9 cellular contexts compared by ENCODE assay signal in the genomic region with DNA sequence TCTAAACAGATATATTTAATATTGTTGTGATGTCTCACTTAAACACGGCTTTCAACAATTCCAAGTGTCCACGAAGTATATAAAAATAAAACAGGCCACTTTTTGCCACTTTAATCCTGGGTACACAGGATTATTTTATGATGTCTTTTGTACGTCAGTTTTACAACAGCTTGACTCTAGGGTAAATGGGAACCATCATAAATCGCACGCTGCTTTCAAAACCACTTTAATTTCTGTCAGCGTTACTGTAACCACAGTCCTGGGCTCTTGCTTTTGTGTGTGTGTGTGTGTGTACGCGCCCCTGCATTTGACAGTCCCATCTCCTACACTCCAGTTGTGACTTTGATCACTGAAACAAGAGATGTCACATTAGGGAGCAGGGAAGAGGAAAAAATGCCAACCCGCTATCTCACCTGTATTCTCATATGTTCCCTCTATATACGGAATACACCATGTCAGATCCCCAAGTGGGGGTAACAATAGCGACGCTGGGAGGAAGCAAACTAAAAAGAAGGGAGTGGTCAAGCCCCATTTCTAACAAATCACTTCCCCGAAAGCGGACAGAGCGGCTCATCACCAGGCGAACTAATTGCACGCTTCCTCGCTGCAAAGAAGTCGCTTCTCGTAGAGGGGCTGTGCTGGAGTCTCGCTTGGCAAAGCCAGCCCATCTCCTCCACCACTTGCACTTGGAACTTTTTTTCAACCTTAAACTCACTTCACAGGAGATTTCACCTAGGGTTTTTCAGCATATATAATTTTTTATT. TPM values are rescaled to one million over a fixed set of nuclear protein-coding genes. Genes with fewer than 3 reads are reported as not detected.
A peak's percentile ranks its signal among the peaks of the same experiment; 100 is the strongest.
DNase-seq lines count a peak whose midpoint lies in the region; ATAC-seq and TF ChIP-seq lines count a peak whose summit lies in the region.
"Had no signal": no experiment of that assay in that cellular context is flagged by ENCODE, and none has a peak within 500 bp of the region (broad histone marks: within the 10 kb centered on the region; RNA-seq: fewer than 3 reads in every experiment).

No MANE protein-coding gene starts in this region.

- H2BK12ac ChIP-seq in neuronal stem cell (ENCODE audit: low read length) = no peak overlapping the region

- H3K9ac ChIP-seq in neuronal stem cell (ENCODE audit: low read depth, low read length, poor library complexity) = no peak overlapping the region

- H3K36me3 Mint-ChIP-seq in CD14-positive monocyte = peaks cover 0 to 4% of the 10 kb centered on the region in 2 donors
- peaks cover 0 to 2% of the 10 kb centered on the region in 2 donors for H3K36me3 Mint-ChIP-seq in activated T-cell treated with anti-CD3 and anti-CD28 coated beads, Interleukin-2, amount 50 U/mL, for 72 hours (ENCODE audit: insufficient read depth in 2 of 2)
- H3K36me3 Mint-ChIP-seq in activated naive CD4-positive, alpha-beta T cell treated with anti-CD3 and anti-CD28 coated beads for 36 hours (ENCODE audit: low read depth) = no peaks in the 10 kb centered on the region

- H2BK5ac ChIP-seq in neuronal stem cell (ENCODE audit: low read length) = no peak overlapping the region

- no peak overlapping the region for H4K8ac ChIP-seq in neuronal stem cell (ENCODE audit: low read depth, low read length)

- peaks cover 0 to 90% (median 18%) of the 10 kb centered on the region in 3 experiments for H3K27me3 ChIP-seq in neuronal stem cell (ENCODE audit: control insufficient read depth in 3 of 3, insufficient read depth in 3 of 3, low read depth in 1 of 3, low read length in 3 of 3)

- intact Hi-C loops in CD14-positive monocyte (cut with micrococcal nuclease) = no loop called here
- intact Hi-C loops in activated naive CD4-positive, alpha-beta T cell treated with anti-CD3 and anti-CD28 coated beads for 36 hours (cut with micrococcal nuclease) = no loop called here

- no peak for TF ChIP-seq CTCF in CD14-positive monocyte (IDR thresholded peaks at IDR 0.05)
- no peak for TF ChIP-seq CTCF in fibroblast of the aortic adventitia (IDR thresholded peaks at IDR 0.05; ENCODE audit: insufficient read depth, low read length)

- H2BK120ac ChIP-seq in neuronal stem cell (ENCODE audit: low read depth, low read length) = no peak overlapping the region

- peaks cover 20% of the 10 kb centered on the region for H3K4me1 Mint-ChIP-seq in CD14-positive monocyte
- H3K4me1 Mint-ChIP-seq in activated T-cell treated with anti-CD3 and anti-CD28 coated beads, Interleukin-2, amount 50 U/mL, for 72 hours (ENCODE audit: low read depth) = no peaks in the 10 kb centered on the region
- H3K4me1 Mint-ChIP-seq in activated naive CD4-positive, alpha-beta T cell treated with anti-CD3 and anti-CD28 coated beads for 36 hours (ENCODE audit: low read depth) = peaks cover 5% of the 10 kb centered on the region
- H3K4me1 Mint-ChIP-seq: memory B cell had no signal

- no peak overlapping the region for H3K27ac Mint-ChIP-seq in CD14-positive monocyte
- H3K27ac Mint-ChIP-seq in activated T-cell treated with anti-CD3 and anti-CD28 coated beads, Interleukin-2, amount 50 U/mL, for 72 hours = no peak overlapping the region
- H3K27ac Mint-ChIP-seq in activated naive CD4-positive, alpha-beta T cell treated with anti-CD3 and anti-CD28 coated beads for 36 hours = no peak overlapping the region
- H3K27ac Mint-ChIP-seq: memory B cell had no signal

- no peak for ATAC-seq in activated T-cell treated with anti-CD3 and anti-CD28 coated beads, Interleukin-2, amount 50 U/mL, for 72 hours (replicated peaks in 1 of 2)
- ATAC-seq in GM21723 (IDR thresholded peaks at IDR 0.05; ENCODE audit: unreplicated experiment) = no peak

- H3K36me3 ChIP-seq in neuronal stem cell (replicated peaks in 1 of 2; ENCODE audit: control insufficient read depth in 2 of 2, insufficient read depth in 2 of 2, low read length in 2 of 2) = no peaks in the 10 kb centered on the region

- H3K27me3 Mint-ChIP-seq in CD14-positive monocyte (ENCODE audit: low read depth in 3 of 3) = peaks cover 73 to 82% (median 74%) of the 10 kb centered on the region in 3 donors
- H3K27me3 Mint-ChIP-seq in activated T-cell treated with anti-CD3 and anti-CD28 coated beads, Interleukin-2, amount 50 U/mL, for 72 hours (ENCODE audit: low read depth) = peaks cover 16% of the 10 kb centered on the region
- H3K27me3 Mint-ChIP-seq in activated naive CD4-positive, alpha-beta T cell treated with anti-CD3 and anti-CD28 coated beads for 36 hours (ENCODE audit: low read depth) = peaks cover 45% of the 10 kb centered on the region

- no CpG with 5 or more reads among the region's 21 CpGs for WGBS in neuronal stem cell (ENCODE audit: extremely low coverage in 2 of 2, insufficient read length in 2 of 2, insufficient replicate concordance in 1 of 2), 2 donors

- H3K4me1 ChIP-seq in neuronal stem cell (ENCODE audit: control insufficient read depth in 2 of 2, insufficient read depth in 1 of 2, low read depth in 1 of 2, low read length in 2 of 2) = peaks cover 2 to 17% of the 10 kb centered on the region in 2 donors

- H3K18ac ChIP-seq in neuronal stem cell (ENCODE audit: low read length) = no peak overlapping the region

- H3K4me3 ChIP-seq in fibroblast of the aortic adventitia (ENCODE audit: low read depth, low read length) (peak overlapping the region; percentile 85), neuronal stem cell (ENCODE audit: low read length in 2 of 2) (no peak overlapping the region)

- peak overlapping the region; percentile 94 for H2AFZ ChIP-seq in neuronal stem cell (ENCODE audit: low read length)

- no peak overlapping the region for H2AK5ac ChIP-seq in neuronal stem cell (ENCODE audit: low read depth, low read length)

- peak overlapping the region; percentile 95 for H3K4me2 ChIP-seq in neuronal stem cell (ENCODE audit: insufficient read depth, low read length, poor library complexity, severe bottlenecking)

- peaks cover 0 to 13% (median 2%) of the 10 kb centered on the region in 7 donors for H3K9me3 Mint-ChIP-seq in CD14-positive monocyte
- H3K9me3 Mint-ChIP-seq in activated T-cell treated with anti-CD3 and anti-CD28 coated beads, Interleukin-2, amount 50 U/mL, for 72 hours = no peaks in the 10 kb centered on the region
- no peaks in the 10 kb centered on the region for H3K9me3 Mint-ChIP-seq in activated naive CD4-positive, alpha-beta T cell treated with anti-CD3 and anti-CD28 coated beads for 36 hours
- H3K9me3 Mint-ChIP-seq: memory B cell had no signal

- no peaks in the 10 kb centered on the region for H3K79me1 ChIP-seq in neuronal stem cell (ENCODE audit: low read depth, low read length)

- no peak overlapping the region for H3K14ac ChIP-seq in neuronal stem cell (ENCODE audit: low read length)

- H3K23ac ChIP-seq in neuronal stem cell (ENCODE audit: low read depth, low read length, poor library complexity) = no peak overlapping the region

- no peaks in the 10 kb centered on the region for H3K9me3 ChIP-seq in neuronal stem cell (replicated peaks in 1 of 2; ENCODE audit: control insufficient read depth in 2 of 2, insufficient read depth in 1 of 2, low read depth in 1 of 2, low read length in 2 of 2)

- H3K4ac ChIP-seq in neuronal stem cell (ENCODE audit: low read length) = no peak overlapping the region

- H3K4me3 Mint-ChIP-seq in CD14-positive monocyte = peak overlapping the region; percentile 32 to 83
- no peak overlapping the region for H3K4me3 Mint-ChIP-seq in activated T-cell treated with anti-CD3 and anti-CD28 coated beads, Interleukin-2, amount 50 U/mL, for 72 hours
- no peak overlapping the region for H3K4me3 Mint-ChIP-seq in activated naive CD4-positive, alpha-beta T cell treated with anti-CD3 and anti-CD28 coated beads for 36 hours
- H3K4me3 Mint-ChIP-seq: memory B cell had no signal

- H2BK15ac ChIP-seq in neuronal stem cell (ENCODE audit: low read length) = no peak overlapping the region

- CTCF ChIA-PET in activated naive CD4-positive, alpha-beta T cell treated with anti-CD3 and anti-CD28 coated beads for 36 hours (lab: Charles Lee) = no interaction called here

- DNase-seq in CD14-positive monocyte (ENCODE audit: low spot score) (no peak), NCI-H2227 (lab: John Stamatoyannopoulos, UW; ENCODE audit: unreplicated experiment) (peak; percentile 26), fibroblast of the aortic adventitia (ENCODE audit: low read depth) (peak; percentile 65), neuronal stem cell (ENCODE audit: low spot score) (peak; percentile 30)
- no peak for DNase-seq in activated T-cell treated with anti-CD3 and anti-CD28 coated beads, Interleukin-2, amount 50 U/mL, for 72 hours
- DNase-seq in activated naive CD4-positive, alpha-beta T cell treated with anti-CD3 and anti-CD28 coated beads for 36 hours = no peak
- no peak for DNase-seq in activated naive CD4-positive, alpha-beta T cell treated with Interleukin-2 at 50 U/mL for 16 hours

- no peak overlapping the region for H4K91ac ChIP-seq in neuronal stem cell (ENCODE audit: low read depth, low read length, poor library complexity)

- H3K27ac ChIP-seq in neuronal stem cell (replicated peaks; ENCODE audit: low read length) = no peak overlapping the region

RNA-seq across cellular contexts. Expression of gene BNC2, which starts 1.1 kb away (rescaled TPM):
- polyA plus RNA-seq in CD14-positive monocyte = under 1 TPM in 1 of 2 donors, not detected in 1; 0.01 TPM
- 48.7 and 53.3 TPM in 2 replicates for total RNA-seq in fibroblast of the aortic adventitia (ENCODE audit: low replicate concordance)
- polyA plus RNA-seq in neuronal stem cell (2013, experiment 1 of 2) = 0.61 TPM
- polyA plus RNA-seq in neuronal stem cell (2013, experiment 2 of 2) = 0.60 TPM
- total RNA-seq in activated T-cell treated with anti-CD3 and anti-CD28 coated beads, Interleukin-2, amount 50 U/mL, for 72 hours = under 1 TPM in 1 of 2 donors, not detected in 1; 0.32 TPM
- not detected for total RNA-seq in activated naive CD4-positive, alpha-beta T cell treated with anti-CD3 and anti-CD28 coated beads for 36 hours

Comparison
In these comparisons a context has a peak if more than half of its experiments do, and no peak if none do; other contexts are left out.
1. DNase-seq: peak in NCI-H2227 (single experiment), fibroblast of the aortic adventitia (single experiment) and neuronal stem cell (single experiment); none in CD14-positive monocyte (single experiment), activated T-cell treated with anti-CD3 and anti-CD28 coated beads, Interleukin-2, amount 50 U/mL, for 72 hours (0 of 2), activated naive CD4-positive, alpha-beta T cell treated with anti-CD3 and anti-CD28 coated beads for 36 hours (single experiment) and activated naive CD4-positive, alpha-beta T cell treated with Interleukin-2 at 50 U/mL for 16 hours (single experiment).
2. H3K4me3 Mint-ChIP-seq: peak in CD14-positive monocyte (2 of 2); none in activated T-cell treated with anti-CD3 and anti-CD28 coated beads, Interleukin-2, amount 50 U/mL, for 72 hours (0 of 2) and activated naive CD4-positive, alpha-beta T cell treated with anti-CD3 and anti-CD28 coated beads for 36 hours (single experiment).
3. RNA of gene BNC2, which starts 1.1 kb away (total RNA-seq): 48.7 to 53.3 TPM in fibroblast of the aortic adventitia; 0.32 TPM in activated T-cell treated with anti-CD3 and anti-CD28 coated beads, Interleukin-2, amount 50 U/mL, for 72 hours and not detected in activated naive CD4-positive, alpha-beta T cell treated with anti-CD3 and anti-CD28 coated beads for 36 hours; every median in the first group is over 10 times any median in the second.